In genomic region chr13:77696006-77696862, GRCh38 we compare ENCODE assay signal across 8 cellular contexts. TPM values are rescaled to one million over a fixed set of nuclear protein-coding genes. Genes with fewer than 3 reads are reported as not detected.
A peak's percentile ranks its signal among the peaks of the same experiment; 100 is the strongest.
DNase-seq lines count a peak whose midpoint lies in the region; ATAC-seq and TF ChIP-seq lines count a peak whose summit lies in the region.

No MANE protein-coding gene starts in this region.

- no peak overlapping the region for H3K27ac ChIP-seq in Peyer's patch

- DNase-seq in astrocyte of the hippocampus (ENCODE audit: low read depth, low spot score): peak; percentile 29
- no peak for DNase-seq in stimulated activated CD8-positive, alpha-beta memory T cell treated with anti-CD3 and anti-CD28 coated beads, Interleukin-4, amount 100 ng/mL, for 48 hours
- no peak for DNase-seq in NOMO-1 treated with DMSO at 0.1 percent for 48 hours (lab: John Stamatoyannopoulos, UW; ENCODE audit: unreplicated experiment)
- no peak for DNase-seq in Peyer's patch

- H3K27me3 ChIP-seq in Peyer's patch: peaks cover 0 to 7% of the 10 kb centered on the region in 2 donors

- H3K9me3 Mint-ChIP-seq in IgD-negative memory B cell: no peaks in the 10 kb centered on the region
- H3K9me3 Mint-ChIP-seq in nephron: no peaks in the 10 kb centered on the region

- H3K9me3 ChIP-seq in Peyer's patch: no peaks in the 10 kb centered on the region

- H3K4me3 Mint-ChIP-seq in IgD-negative memory B cell (peak overlapping the region; percentile 74 to 93 (median 90)), nephron (peak overlapping the region; percentile 83 to 88 (median 86))

- H3K27me3 Mint-ChIP-seq in IgD-negative memory B cell (peaks cover 2% of the 10 kb centered on the region), nephron (ENCODE audit: low read depth) (peaks cover 63% of the 10 kb centered on the region)

- H3K27ac Mint-ChIP-seq in IgD-negative memory B cell (peak overlapping the region; percentile 32 to 97 (median 95)), nephron (peak overlapping the region in 1 of 3 experiments; percentile 4)

- no peak for ATAC-seq in GM21825 (IDR thresholded peaks at IDR 0.05; ENCODE audit: unreplicated experiment)

- H3K4me3 ChIP-seq in GM08714 (ENCODE audit: low read length) (peak overlapping the region; percentile 46), Peyer's patch (peak overlapping the region in 1 of 4 donors; percentile 92)

- peaks cover 0 to 4% (median 0%) of the 10 kb centered on the region in 4 donors for H3K4me1 ChIP-seq in Peyer's patch

- no peak for TF ChIP-seq POLR2A in Peyer's patch (IDR thresholded peaks at IDR 0.05)

- H3K36me3 Mint-ChIP-seq in IgD-negative memory B cell (no peaks in the 10 kb centered on the region), nephron (ENCODE audit: low read depth) (no peaks in the 10 kb centered on the region)

- TF ChIP-seq CTCF in nephron (IDR thresholded peaks at IDR 0.05; ENCODE audit: unreplicated experiment in 3 of 3) (no peak), Peyer's patch (IDR thresholded peaks at IDR 0.05) (no peak)

- H3K4me1 Mint-ChIP-seq in IgD-negative memory B cell (peaks cover 11 to 24% (median 22%) of the 10 kb centered on the region in 3 donors), nephron (peaks cover 22% of the 10 kb centered on the region)

- no peaks in the 10 kb centered on the region for H3K36me3 ChIP-seq in Peyer's patch

RNA-seq across cellular contexts. Expression of gene SLAIN1, which starts 1.3 kb away (rescaled TPM):
- 7.7 TPM for polyA plus RNA-seq in IgD-negative memory B cell
- 10 to 100 TPM in 1 of 4 donors, 1 to 10 TPM in 3; 1.5 to 33.0 (median 3.8) TPM for total RNA-seq in Peyer's patch
